In the genomic region with DNA sequence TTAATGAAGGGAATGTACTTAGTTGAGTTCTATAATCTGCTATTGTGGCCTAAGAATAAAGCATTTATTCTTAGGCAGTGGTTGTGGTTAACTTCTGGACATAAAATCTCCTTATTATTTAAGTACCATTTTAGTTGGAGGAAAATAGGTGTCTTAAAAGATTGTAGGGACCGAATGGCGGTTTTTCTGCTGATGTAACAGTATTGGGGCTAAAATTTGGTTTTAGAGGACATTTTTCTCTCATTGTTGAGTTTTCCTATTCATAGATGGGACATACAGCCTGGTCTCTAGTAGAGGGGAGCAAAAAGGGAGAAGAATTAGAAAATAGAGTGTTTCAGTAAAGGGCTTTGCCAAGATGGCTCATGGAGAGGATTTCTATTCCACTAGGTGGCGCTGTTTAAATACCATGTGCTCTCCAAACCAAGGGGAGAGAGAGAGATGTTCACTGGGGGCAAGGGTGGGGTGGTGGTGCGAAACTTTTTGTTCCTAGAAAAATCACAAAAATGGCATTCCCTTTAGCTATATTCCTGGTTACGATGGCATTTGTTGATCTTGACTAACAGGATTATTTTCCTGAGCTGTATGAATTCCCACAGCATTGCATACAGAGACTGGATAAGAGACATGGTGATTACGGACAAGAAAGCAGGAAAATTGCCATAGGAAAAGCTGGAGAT, we compare ENCODE assay signal across 8 cellular contexts. TPM values are rescaled to one million over a fixed set of nuclear protein-coding genes. Genes with fewer than 3 reads are reported as not detected.
A peak's percentile ranks its signal among the peaks of the same experiment; 100 is the strongest.
DNase-seq lines count a peak whose midpoint lies in the region; FAIRE-seq and TF ChIP-seq lines count a peak whose summit lies in the region.

No MANE protein-coding gene starts in this region.

- POLR2A ChIA-PET in MCF 10A (lab: Yijun Ruan, JAX): interaction anchor here (0.6 to 1.1 kb wide), 4 partner anchors 9 to 1226 kb away, joined by 3 to 5 read pairs (median 4); no protein-coding TSS in a partner anchor

- intact Hi-C loops in MCF 10A (cut with micrococcal nuclease): loop anchor here (1.0 to 10.0 kb wide), 4 partner anchors 44 to 548 kb away; no protein-coding TSS in a partner anchor

- DNase-seq in T-helper 2 cell: peak in 3 of 5 experiments; percentile 9 to 64 (median 42)
- DNase-seq in T-helper 2 cell treated with Interferon-gamma antibody and Interleukin-4, amounts not matched to agents 5 μg/mL and 100 μg/mL, for 36 hours (ENCODE audit: low spot score): no peak
- DNase-seq in Karpas-422: peak; percentile 97
- peak; percentile 82 for DNase-seq in RPMI8226
- peak; percentile 87 for DNase-seq in MCF 10A (ENCODE audit: unreplicated experiment)
- peak; percentile 33 for DNase-seq in keratinocyte (ENCODE audit: low read depth, low spot score)
- DNase-seq in stimulated activated CD4-positive, alpha-beta T cell treated with anti-CD3 and anti-CD28 coated beads, Interleukin-4, amount 100 ng/mL, for 24 hours: peak; percentile 55
- DNase-seq in ecto neural progenitor cell (ENCODE audit: low spot score): no peak

- no peaks in the 10 kb centered on the region for H3K9me2 ChIP-seq in Karpas-422 (replicated peaks; ENCODE audit: insufficient read depth, low read length)

- no peaks in the 10 kb centered on the region for H3K9me3 Mint-ChIP-seq in T-helper 2 cell treated with Interferon-gamma antibody and Interleukin-4, amounts not matched to agents 5 μg/mL and 100 μg/mL, for 36 hours
- no peaks in the 10 kb centered on the region for H3K9me3 Mint-ChIP-seq in MCF 10A (ENCODE audit: unreplicated experiment)

- peaks cover 42% of the 10 kb centered on the region for H3K27me3 Mint-ChIP-seq in T-helper 2 cell treated with Interferon-gamma antibody and Interleukin-4, amounts not matched to agents 5 μg/mL and 100 μg/mL, for 36 hours (ENCODE audit: low read depth)
- peaks cover 37% of the 10 kb centered on the region for H3K27me3 Mint-ChIP-seq in MCF 10A (ENCODE audit: insufficient read depth, unreplicated experiment)

- no peak overlapping the region for H3K9ac ChIP-seq in Karpas-422 (ENCODE audit: low read length)
- H3K9ac ChIP-seq in keratinocyte (ENCODE audit: control insufficient read depth, extremely low read depth, insufficient read depth, low read length): no peak overlapping the region

- CTCF ChIA-PET in MCF 10A (lab: Yijun Ruan, JAX): interaction anchor here (0.7 to 2.5 kb wide), 13 partner anchors 12 to 261 kb away, joined by 3 to 24 read pairs (median 5); a partner anchor contains a TSS

- H3K79me2 ChIP-seq in Karpas-422 (ENCODE audit: low read length): no peaks in the 10 kb centered on the region
- H3K79me2 ChIP-seq in keratinocyte (ENCODE audit: control insufficient read depth, insufficient read depth, low read length): no peaks in the 10 kb centered on the region

- H3K4me1 Mint-ChIP-seq in T-helper 2 cell treated with Interferon-gamma antibody and Interleukin-4, amounts not matched to agents 5 μg/mL and 100 μg/mL, for 36 hours (ENCODE audit: low read depth): peaks cover 17% of the 10 kb centered on the region
- H3K4me1 Mint-ChIP-seq in MCF 10A (ENCODE audit: insufficient read depth, unreplicated experiment): no peaks in the 10 kb centered on the region

- H3K9me3 ChIP-seq in Karpas-422 (ENCODE audit: low read length): no peaks in the 10 kb centered on the region
- H3K9me3 ChIP-seq in keratinocyte (ENCODE audit: control insufficient read depth, low read depth, low read length): no peaks in the 10 kb centered on the region

- H3K4me1 ChIP-seq in Karpas-422 (ENCODE audit: low read length) (peaks cover 12% of the 10 kb centered on the region), keratinocyte (ENCODE audit: control insufficient read depth, extremely low read depth, insufficient read depth, low read length) (peaks cover 13% of the 10 kb centered on the region)

- no peaks in the 10 kb centered on the region for H3K36me3 Mint-ChIP-seq in T-helper 2 cell treated with Interferon-gamma antibody and Interleukin-4, amounts not matched to agents 5 μg/mL and 100 μg/mL, for 36 hours (ENCODE audit: low read depth)
- H3K36me3 Mint-ChIP-seq in MCF 10A (ENCODE audit: insufficient read depth, unreplicated experiment): no peaks in the 10 kb centered on the region

- H3K27me3 ChIP-seq in Karpas-422 (ENCODE audit: low read length) (no peaks in the 10 kb centered on the region), keratinocyte (ENCODE audit: control insufficient read depth, extremely low read depth, insufficient read depth, low read length) (peaks cover 18% of the 10 kb centered on the region)

- H2AFZ ChIP-seq in Karpas-422 (ENCODE audit: low read length): no peak overlapping the region
- no peak overlapping the region for H2AFZ ChIP-seq in keratinocyte (ENCODE audit: control insufficient read depth, low read length)

- no peaks in the 10 kb centered on the region for H3K9me1 ChIP-seq in keratinocyte (ENCODE audit: control insufficient read depth, extremely low read depth, insufficient read depth, low read length)

- no peak overlapping the region for H3K27ac Mint-ChIP-seq in T-helper 2 cell treated with Interferon-gamma antibody and Interleukin-4, amounts not matched to agents 5 μg/mL and 100 μg/mL, for 36 hours
- no peak overlapping the region for H3K27ac Mint-ChIP-seq in MCF 10A (ENCODE audit: low read depth, unreplicated experiment)

- H3K27ac ChIP-seq in Karpas-422 (ENCODE audit: low read length) (no peak overlapping the region), keratinocyte (ENCODE audit: control insufficient read depth, insufficient read depth, low read length) (no peak overlapping the region)

- no TSS peak for BruUV-seq in MCF 10A (replicated peaks; lab: Mats Ljungman, UMichigan)

- FAIRE-seq in keratinocyte (lab: Jason Lieb, UNC): no peak

- H4K20me1 ChIP-seq in Karpas-422 (ENCODE audit: insufficient read depth, low read depth, low read length) (no peaks in the 10 kb centered on the region), keratinocyte (ENCODE audit: control insufficient read depth, extremely low read depth, insufficient read depth, low read length) (no peaks in the 10 kb centered on the region)

- H3K4me3 ChIP-seq in Karpas-422 (ENCODE audit: low read length) (no peak overlapping the region), keratinocyte (ENCODE audit: control insufficient read depth in 2 of 3, extremely low read depth in 1 of 3, insufficient read depth in 2 of 3, low read depth in 1 of 3, low read length in 3 of 3) (peak overlapping the region in 2 of 3 experiments; percentile 1 to 49)

- dilution Hi-C loops in keratinocyte (cut with MboI; ENCODE audit: extremely low pct_ligation_motif_present, low sequenced_read_pairs): no loop called here

- peak; percentile 87 for TF ChIP-seq CTCF in MCF 10A (IDR thresholded peaks at IDR 0.05; ENCODE audit: unreplicated experiment)
- peak; percentile 65 to 79 (median 66) for TF ChIP-seq CTCF in keratinocyte (optimal IDR thresholded peaks at IDR 0.05 in 1 of 3, IDR thresholded peaks at IDR 0.05 in 1 of 3, conservative IDR thresholded peaks at IDR 0.05 in 1 of 3; ENCODE audit: extremely low read depth in 1 of 3, insufficient read depth in 2 of 3, low read length in 3 of 3)

- H3K4me2 ChIP-seq in Karpas-422 (ENCODE audit: low read depth, low read length, poor library complexity, severe bottlenecking) (no peak overlapping the region), keratinocyte (ENCODE audit: control insufficient read depth, extremely low read depth, insufficient read depth, low read depth, low read length) (peak overlapping the region; percentile 30)

- H3K4me3 Mint-ChIP-seq in T-helper 2 cell treated with Interferon-gamma antibody and Interleukin-4, amounts not matched to agents 5 μg/mL and 100 μg/mL, for 36 hours: no peak overlapping the region
- H3K4me3 Mint-ChIP-seq in MCF 10A (ENCODE audit: unreplicated experiment): peak overlapping the region; percentile 41

- no peaks in the 10 kb centered on the region for H3K36me3 ChIP-seq in Karpas-422 (ENCODE audit: insufficient read depth, low read length)
- no peaks in the 10 kb centered on the region for H3K36me3 ChIP-seq in keratinocyte (ENCODE audit: control insufficient read depth in 2 of 2, extremely low read depth in 1 of 2, insufficient read depth in 2 of 2, low read length in 2 of 2)

RNA-seq across cellular contexts. Expression of a gene that starts 18.3 kb away (rescaled TPM):
- 3.9 and 4.6 TPM in 2 replicates for total RNA-seq in Karpas-422 (2014; rRNA removed; shearing (Covaris generic); ENCODE audit: low replicate concordance)
- not detected in 2 replicates for total RNA-seq in MCF 10A (2022)
- polyA plus RNA-seq in keratinocyte: 0.08 TPM in 1 of 3 replicates, not detected in the others
- not detected for polyA plus RNA-seq in keratinocyte (2011; ENCODE audit: low read depth)
- 0.02 TPM in 1 of 2 replicates, not detected in the other for polyA plus RNA-seq in keratinocyte (2011; cell fraction: cytosol; rRNA removed)
- polyA plus RNA-seq in keratinocyte (2011; cell fraction: nucleus; rRNA removed): 0.08 TPM in 1 of 2 replicates, not detected in the other
- not detected in 2 replicates for polyA plus RNA-seq in keratinocyte (2012; ENCODE audit: low replicate concordance)
- polyA minus RNA-seq in keratinocyte: not detected in 3 replicates
- not detected for polyA minus RNA-seq in keratinocyte (2011; cell fraction: cytosol; rRNA and poly(A)+ RNA removed)
- not detected in 2 replicates for polyA minus RNA-seq in keratinocyte (2011; cell fraction: nucleus; rRNA and poly(A)+ RNA removed)

RNA-seq across cellular contexts. Expression of a gene that starts 37.4 kb away (rescaled TPM):
- total RNA-seq in Karpas-422 (2014; rRNA removed; shearing (Covaris generic); ENCODE audit: low replicate concordance): 14.6 and 31.9 TPM in 2 replicates
- 0.28 and 0.52 TPM in 2 replicates for total RNA-seq in MCF 10A (2022)
- polyA plus RNA-seq in keratinocyte: 0.26 to 0.31 TPM (median 0.27 TPM) in 3 replicates
- 5.5 TPM for polyA plus RNA-seq in keratinocyte (2011; ENCODE audit: low read depth)
- 0.09 and 0.10 TPM in 2 replicates for polyA plus RNA-seq in keratinocyte (2011; cell fraction: cytosol; rRNA removed)
- polyA plus RNA-seq in keratinocyte (2011; cell fraction: nucleus; rRNA removed): 0.33 and 0.51 TPM in 2 replicates
- 0.60 and 8.0 TPM in 2 replicates for polyA plus RNA-seq in keratinocyte (2012; ENCODE audit: low replicate concordance)
- 0.58 to 0.66 TPM in 2 of 3 replicates, not detected in the other for polyA minus RNA-seq in keratinocyte
- 0.77 TPM for polyA minus RNA-seq in keratinocyte (2011; cell fraction: cytosol; rRNA and poly(A)+ RNA removed)
- 0.62 and 0.74 TPM in 2 replicates for polyA minus RNA-seq in keratinocyte (2011; cell fraction: nucleus; rRNA and poly(A)+ RNA removed)

Comparison
In these comparisons a context has a peak if more than half of its experiments do, and no peak if none do; other contexts are left out.
1. DNase-seq: peak in T-helper 2 cell (3 of 5), Karpas-422 (single experiment), RPMI8226 (single experiment), MCF 10A (single experiment), keratinocyte (single experiment) and stimulated activated CD4-positive, alpha-beta T cell treated with anti-CD3 and anti-CD28 coated beads, Interleukin-4, amount 100 ng/mL, for 24 hours (single experiment); none in T-helper 2 cell treated with Interferon-gamma antibody and Interleukin-4, amounts not matched to agents 5 μg/mL and 100 μg/mL, for 36 hours (single experiment) and ecto neural progenitor cell (single experiment).
2. RNA of a gene that starts 37.4 kb away (total RNA-seq): 14.6 to 31.9 TPM in Karpas-422; 0.28 to 0.52 TPM in MCF 10A; every median in the first group is over 10 times any median in the second.